ENCODE assay signal across 15 cellular contexts in the genomic region with DNA sequence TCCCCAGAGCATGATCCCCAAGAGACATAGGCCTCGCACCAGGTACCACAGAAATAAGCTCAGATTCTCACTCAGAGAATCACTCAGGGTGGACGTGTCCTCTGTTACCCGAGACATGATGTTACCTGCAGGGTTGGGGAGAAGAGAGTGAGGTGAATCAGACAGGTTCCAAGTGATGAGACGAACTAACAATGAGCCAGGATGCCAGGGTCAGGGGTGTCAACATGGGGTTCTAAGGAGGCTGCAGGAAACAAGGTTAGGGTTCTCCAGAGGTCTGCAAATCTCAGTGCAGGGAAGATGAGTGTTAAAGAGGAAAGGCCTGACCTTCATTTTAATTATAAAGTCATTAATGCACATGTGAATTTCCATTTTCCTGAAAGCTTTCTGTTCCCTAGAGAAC. TPM values are rescaled to one million over a fixed set of nuclear protein-coding genes. Genes with fewer than 3 reads are reported as not detected.
DNase-seq lines count a peak whose midpoint lies in the region; ATAC-seq, FAIRE-seq and TF ChIP-seq lines count a peak whose summit lies in the region.
"Had no signal": no experiment of that assay in that cellular context is flagged by ENCODE, and none has a peak within 500 bp of the region (broad histone marks: within the 10 kb centered on the region; RNA-seq: fewer than 3 reads in every experiment).

No MANE protein-coding gene starts in this region.

- H3K27ac Mint-ChIP-seq in CD4-positive, CD25-positive, alpha-beta regulatory T cell: peak overlapping the region; percentile 9 to 84 (median 74)

- peak overlapping the region; percentile 98 for H3K27ac ChIP-seq in CD4-positive, CD25-positive, alpha-beta regulatory T cell (ENCODE audit: insufficient read depth, low read length, poor library complexity, severe bottlenecking)
- H3K27ac ChIP-seq in neutrophil (peak overlapping the region; percentile 96), lower lobe of right lung (no peak overlapping the region), heart left ventricle (peak overlapping the region in 4 of 12 donors; percentile 99 to 100 (median 100)), pancreas (no peak overlapping the region)
- H3K27ac ChIP-seq: prostate gland had no signal

- H3K36me3 ChIP-seq in CD4-positive, CD25-positive, alpha-beta regulatory T cell (ENCODE audit: control insufficient read depth, insufficient read depth, low read length): peaks cover 53% of the 10 kb centered on the region
- H3K36me3 ChIP-seq in adipocyte (ENCODE audit: control insufficient read depth, insufficient read depth, low read length, severe bottlenecking) (peaks cover 46% of the 10 kb centered on the region), neutrophil (peaks cover 68% of the 10 kb centered on the region), lower lobe of right lung (peaks cover 59% of the 10 kb centered on the region), heart left ventricle (peaks cover 0 to 65% (median 52%) of the 10 kb centered on the region in 9 donors), pancreas (peaks cover 6 to 7% (median 7%) of the 10 kb centered on the region in 3 donors)

- peaks cover 64% of the 10 kb centered on the region for H3K36me3 Mint-ChIP-seq in CD4-positive, CD25-positive, alpha-beta regulatory T cell

- no peak for ATAC-seq in CD4-positive, CD25-positive, alpha-beta regulatory T cell (ENCODE audit: low read depth in 2 of 2)
- no peak for ATAC-seq in lower lobe of right lung
- ATAC-seq in heart left ventricle: no peak
- no peak for ATAC-seq in pancreas

- H3K9me3 ChIP-seq in CD4-positive, CD25-positive, alpha-beta regulatory T cell (ENCODE audit: control insufficient read depth in 2 of 2, low read length in 2 of 2): no peaks in the 10 kb centered on the region
- H3K9me3 ChIP-seq in adipocyte (ENCODE audit: control insufficient read depth, low read length) (no peaks in the 10 kb centered on the region), neutrophil (no peaks in the 10 kb centered on the region), lower lobe of right lung (no peaks in the 10 kb centered on the region), heart left ventricle (no peaks in the 10 kb centered on the region), pancreas (no peaks in the 10 kb centered on the region)
- H3K9me3 ChIP-seq: prostate gland had no signal

- peaks cover 11 to 82% (median 58%) of the 10 kb centered on the region in 4 donors for H3K4me1 Mint-ChIP-seq in CD4-positive, CD25-positive, alpha-beta regulatory T cell

- no peak for DNase-seq in CD4-positive, CD25-positive, alpha-beta regulatory T cell
- no peak for DNase-seq in adipocyte (ENCODE audit: low read depth)
- DNase-seq in lower lobe of right lung: no peak
- DNase-seq in heart left ventricle: no peak
- DNase-seq in pancreas: no peak
- no peak for DNase-seq in cerebellum (ENCODE audit: low spot score)
- DNase-seq: activated CD4-positive, CD25-positive, alpha-beta regulatory T cell treated with anti-CD3 and anti-CD28 coated beads, Interleukin-2, amount 50 U/mL, for 72 hours; kidney; NCI-H1930; NCI-H526 had no signal

- H3K9me3 Mint-ChIP-seq in CD4-positive, CD25-positive, alpha-beta regulatory T cell: no peaks in the 10 kb centered on the region

- peak overlapping the region; percentile 99 for H3K4me3 ChIP-seq in CD4-positive, CD25-positive, alpha-beta regulatory T cell (ENCODE audit: low read depth, low read length)
- H3K4me3 ChIP-seq in adipocyte (ENCODE audit: low read length) (no peak overlapping the region), neutrophil (ENCODE audit: low read depth in 1 of 2, low read length in 1 of 2) (peak overlapping the region in 1 of 2 experiments; percentile 85), lower lobe of right lung (no peak overlapping the region), heart left ventricle (peak overlapping the region in 1 of 12 donors; percentile 99), pancreas (no peak overlapping the region)
- H3K4me3 ChIP-seq: prostate gland had no signal

- WGBS in heart left ventricle, 4 donors: 81 to 94% (median 88%) methylated on average over 4 of the region's 4 CpGs
- WGBS in pancreas, 2 donors: 88 to 91% methylated on average over 4 of the region's 4 CpGs

- TF ChIP-seq POLR2A in GM15510 (IDR thresholded peaks at IDR 0.05; ENCODE audit: borderline replicate concordance, extremely low read depth, insufficient read length) (peak; percentile 15), heart left ventricle (IDR thresholded peaks at IDR 0.05) (no peak)

- peak overlapping the region; percentile 95 to 100 (median 97) for H3K4me3 Mint-ChIP-seq in CD4-positive, CD25-positive, alpha-beta regulatory T cell

- peak overlapping the region; percentile 93 for H3K9ac ChIP-seq in adipocyte (ENCODE audit: low read length)

- no peak for TF ChIP-seq CTCF in neutrophil (IDR thresholded peaks at IDR 0.05)
- TF ChIP-seq CTCF in lower lobe of right lung (IDR thresholded peaks at IDR 0.05): no peak
- TF ChIP-seq CTCF in heart left ventricle (IDR thresholded peaks at IDR 0.05): no peak
- no peak for TF ChIP-seq CTCF in pancreas (IDR thresholded peaks at IDR 0.05)

- H3K27me3 ChIP-seq in CD4-positive, CD25-positive, alpha-beta regulatory T cell (ENCODE audit: control insufficient read depth, insufficient read depth, low read length): no peaks in the 10 kb centered on the region
- H3K27me3 ChIP-seq in adipocyte (replicated peaks; ENCODE audit: control insufficient read depth, insufficient read depth, low read length): no peaks in the 10 kb centered on the region
- H3K27me3 ChIP-seq in neutrophil: no peaks in the 10 kb centered on the region
- no peaks in the 10 kb centered on the region for H3K27me3 ChIP-seq in lower lobe of right lung (ENCODE audit: low read depth)
- no peaks in the 10 kb centered on the region for H3K27me3 ChIP-seq in heart left ventricle
- H3K27me3 ChIP-seq in pancreas: no peaks in the 10 kb centered on the region

- H3K4me1 ChIP-seq in CD4-positive, CD25-positive, alpha-beta regulatory T cell (ENCODE audit: control insufficient read depth, insufficient read depth, low read length, poor library complexity, severe bottlenecking): peaks cover 83% of the 10 kb centered on the region
- H3K4me1 ChIP-seq in adipocyte (ENCODE audit: control insufficient read depth, insufficient read depth, low read length) (peaks cover 15% of the 10 kb centered on the region), neutrophil (ENCODE audit: control insufficient read depth in 1 of 2, insufficient read depth in 1 of 2, low read depth in 1 of 2, low read length in 1 of 2) (peaks cover 75 to 78% of the 10 kb centered on the region in 2 experiments), lower lobe of right lung (peaks cover 53% of the 10 kb centered on the region), heart left ventricle (peaks cover 0 to 79% (median 25%) of the 10 kb centered on the region in 12 donors), pancreas (peaks cover 0 to 10% (median 0%) of the 10 kb centered on the region in 3 donors)

- FAIRE-seq in pancreas (lab: Jason Lieb, UNC): no peak
- FAIRE-seq: kidney, RCC 7860 had no signal

- intact Hi-C loops in lower lobe of right lung (cut with DNase I): no loop called here
- intact Hi-C loops in heart left ventricle (cut with DNase I): no loop called here
- intact Hi-C loops in pancreas (cut with DNase I): no loop called here

- peaks cover 5% of the 10 kb centered on the region for H3K27me3 Mint-ChIP-seq in CD4-positive, CD25-positive, alpha-beta regulatory T cell

RNA-seq across cellular contexts. Expression of gene TAP1, which starts 2.5 kb away (rescaled TPM):
- 220 TPM for total RNA-seq in CD4-positive, CD25-positive, alpha-beta regulatory T cell
- 100 to 1,000 TPM; 386 to 477 (median 440) TPM for polyA plus RNA-seq in CD4-positive, CD25-positive, alpha-beta regulatory T cell
- total RNA-seq in lower lobe of right lung (63.9 TPM), heart left ventricle (100 to 1,000 TPM in 1 of 9 donors, 10 to 100 TPM in 8; 15.1 to 207 (median 20.3) TPM), pancreas (10 to 100 TPM in 5 of 6 donors, 1 to 10 TPM in 1; 7.8 to 32.1 (median 11.6) TPM), cerebellum (5.3 TPM)
- polyA plus RNA-seq in heart left ventricle (10 to 100 TPM; 21.6 to 44.5 TPM), pancreas (10 to 100 TPM; 18.8 to 28.5 TPM)

RNA-seq across cellular contexts. Expression of gene PSMB9, which starts 3.0 kb away (rescaled TPM):
- 148 TPM for total RNA-seq in CD4-positive, CD25-positive, alpha-beta regulatory T cell
- 100 to 1,000 TPM; 503 to 896 (median 615) TPM for polyA plus RNA-seq in CD4-positive, CD25-positive, alpha-beta regulatory T cell
- total RNA-seq in lower lobe of right lung: 74.5 TPM
- total RNA-seq in heart left ventricle: 100 to 1,000 TPM in 1 of 9 donors, 10 to 100 TPM in 7, 1 to 10 TPM in 1; 8.9 to 182 (median 14.6) TPM
- polyA plus RNA-seq in heart left ventricle: 10 to 100 TPM; 15.7 to 23.3 TPM
- total RNA-seq in pancreas: 10 to 100 TPM in 2 of 6 donors, 1 to 10 TPM in 4; 5.1 to 18.1 (median 5.8) TPM
- 10 to 100 TPM in 1 of 2 donors, 1 to 10 TPM in 1; 8.3 to 13.7 TPM for polyA plus RNA-seq in pancreas
- 1.4 TPM for total RNA-seq in cerebellum

RNA-seq across cellular contexts. Expression of gene PSMB8, which starts 7.2 kb away (rescaled TPM):
- 185 TPM for total RNA-seq in CD4-positive, CD25-positive, alpha-beta regulatory T cell
- 100 to 1,000 TPM; 462 to 803 (median 547) TPM for polyA plus RNA-seq in CD4-positive, CD25-positive, alpha-beta regulatory T cell
- total RNA-seq in lower lobe of right lung (103 TPM), heart left ventricle (100 to 1,000 TPM in 1 of 9 donors, 10 to 100 TPM in 8; 11.1 to 115 (median 15.2) TPM), pancreas (10 to 100 TPM in 5 of 6 donors, 1 to 10 TPM in 1; 7.4 to 40.2 (median 11.8) TPM), cerebellum (4.0 TPM)
- polyA plus RNA-seq in heart left ventricle (10 to 100 TPM; 23.1 to 32.6 TPM), pancreas (10 to 100 TPM; 27.9 to 35.2 TPM)

RNA-seq across cellular contexts. Expression of gene TAP2, which starts 12.5 kb away (rescaled TPM):
- total RNA-seq in CD4-positive, CD25-positive, alpha-beta regulatory T cell: 165 TPM
- 10 to 100 TPM in 3 of 4 donors, 1 to 10 TPM in 1; 7.2 to 56.3 (median 31.9) TPM for polyA plus RNA-seq in CD4-positive, CD25-positive, alpha-beta regulatory T cell
- total RNA-seq in lower lobe of right lung: 81.8 TPM
- total RNA-seq in heart left ventricle: 100 to 1,000 TPM in 1 of 9 donors, 10 to 100 TPM in 6, 1 to 10 TPM in 2; 5.4 to 107 (median 14.9) TPM
- polyA plus RNA-seq in heart left ventricle: 10 to 100 TPM in 1 of 2 donors, 1 to 10 TPM in 1; 7.7 to 12.0 TPM
- 10 to 100 TPM in 4 of 6 donors, 1 to 10 TPM in 2; 5.0 to 23.1 (median 12.2) TPM for total RNA-seq in pancreas
- polyA plus RNA-seq in pancreas: 10 to 100 TPM in 1 of 2 donors, 1 to 10 TPM in 1; 8.8 to 16.9 TPM
- 4.4 TPM for total RNA-seq in cerebellum

RNA-seq across cellular contexts. Expression of gene HLA-DOB, which starts 34.2 kb away (rescaled TPM):
- total RNA-seq in CD4-positive, CD25-positive, alpha-beta regulatory T cell: 6.8 TPM
- 1 to 10 TPM in 2 of 4 donors, under 1 TPM in 2; 0.31 to 4.3 (median 1.6) TPM for polyA plus RNA-seq in CD4-positive, CD25-positive, alpha-beta regulatory T cell
- total RNA-seq in lower lobe of right lung (0.95 TPM), heart left ventricle (1 to 10 TPM in 1 of 9 donors, under 1 TPM in 6, not detected in 2; 0.25 to 2.7 (median 0.60) TPM), pancreas (under 1 TPM in 2 of 6 donors, not detected in 4; 0.21 to 0.87 TPM), cerebellum (not detected)
- polyA plus RNA-seq in heart left ventricle (under 1 TPM; 0.30 to 0.76 TPM), pancreas (under 1 TPM; 0.38 to 0.53 TPM)
- total RNA-seq: HT-29 had no signal

Comparison
In these comparisons a context has a peak if more than half of its experiments do, and no peak if none do; other contexts are left out.
1. H3K27ac ChIP-seq: peak in CD4-positive, CD25-positive, alpha-beta regulatory T cell (single experiment) and neutrophil (single experiment); none in lower lobe of right lung (single experiment) and pancreas (0 of 4).